Comparison of ENCODE assay signal across 28 cellular contexts in the genomic region with DNA sequence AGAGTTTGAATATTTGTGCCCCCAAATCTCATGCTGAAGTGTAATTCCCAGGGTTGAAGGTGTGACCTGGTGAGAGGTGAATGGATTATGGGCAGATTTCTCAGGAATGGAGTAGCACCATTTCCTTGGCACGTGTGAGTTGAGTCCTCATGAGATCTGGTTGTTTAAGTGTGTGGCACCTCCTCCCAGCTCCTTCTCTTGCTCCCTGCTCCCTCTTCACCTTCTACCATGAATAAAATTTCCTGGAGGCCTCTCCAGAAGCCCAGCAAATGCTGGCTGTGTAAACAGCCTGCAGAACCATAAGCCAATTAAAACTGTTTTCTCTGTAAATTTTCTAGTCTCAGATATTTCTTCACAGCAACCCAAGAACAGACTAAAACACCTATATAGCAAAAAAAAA. TPM values are rescaled to one million over a fixed set of nuclear protein-coding genes. Genes with fewer than 3 reads are reported as not detected.
DNase-seq lines count a peak whose midpoint lies in the region; ATAC-seq, FAIRE-seq and TF ChIP-seq lines count a peak whose summit lies in the region.
"Had no signal": no experiment of that assay in that cellular context is flagged by ENCODE, and none has a peak within 500 bp of the region (broad histone marks: within the 10 kb centered on the region; RNA-seq: fewer than 3 reads in every experiment).

No MANE protein-coding gene starts in this region.

- H3K14ac ChIP-seq in H1 (ENCODE audit: insufficient read length) = no peak overlapping the region

- H4K8ac ChIP-seq in H1 (ENCODE audit: extremely low read depth, insufficient read depth, low read length) = no peak overlapping the region

- TF ChIP-seq CTCF in H1 (IDR thresholded peaks at IDR 0.05; ENCODE audit: control extremely low read depth in 1 of 3, insufficient read depth in 1 of 3, low read depth in 1 of 3, low read length in 3 of 3) = no peak

- no peak for ATAC-seq in memory B cell (ENCODE audit: low read depth)
- ATAC-seq: A549, GM23338 had no signal

- no peak overlapping the region for H2BK20ac ChIP-seq in H1 (ENCODE audit: low read length)

- no peaks in the 10 kb centered on the region for H3K9me3 ChIP-seq in H1 (ENCODE audit: insufficient read depth in 2 of 2, low read depth in 1 of 2, low read length in 1 of 2)
- H3K9me3 ChIP-seq: A549; BE2C; BLaER1 treated with 17β-estradiol and CSF1 and Interleukin-3, amounts not matched to agents 10 nM and 100 nM; HAP-1 had no signal

- H3K9ac ChIP-seq in H1 (replicated peaks in 1 of 4; ENCODE audit: extremely low read depth in 1 of 4, low read depth in 3 of 4, low read length in 3 of 4) = no peak overlapping the region
- H3K9ac ChIP-seq: BLaER1 treated with 17β-estradiol and CSF1 and Interleukin-3, amounts not matched to agents 10 nM and 100 nM had no signal

- TF ChIP-seq POLR2A in H1 (IDR thresholded peaks at IDR 0.05; ENCODE audit: control extremely low read depth in 1 of 2, low read depth in 2 of 2, low read length in 2 of 2) = no peak

- DNase-seq in NCI-H82 (lab: John Stamatoyannopoulos, UW) (peak; percentile 5), NCI-H82 treated with DMSO at 0.1 percent for 48 hours (lab: John Stamatoyannopoulos, UW; ENCODE audit: unreplicated experiment) (no peak), H1 (ENCODE audit: low read depth in 1 of 2, low spot score in 2 of 2) (no peak), memory B cell (ENCODE audit: low spot score in 2 of 2) (no peak), NCI-H1105 treated with DMSO at 0.1 percent for 48 hours (lab: John Stamatoyannopoulos, UW) (no peak), SKM-1 treated with dmso at 0.1 percent for 144 hours (lab: John Stamatoyannopoulos, UW; ENCODE audit: unreplicated experiment) (no peak)
- no peak for DNase-seq in stimulated activated CD4-positive, alpha-beta T cell treated with anti-CD3 and anti-CD28 coated beads, Interleukin-2, amount 100 ng/mL, for 48 hours
- DNase-seq: 8988T; ACHN; AML-193; BE2C; CD4-positive, alpha-beta T cell; CD8-positive, alpha-beta memory T cell; DMS 273 treated with DMSO at 0.1 percent for 48 hours; DMS79 treated with DMSO at 0.1 percent for 48 hours; GF-D8; HFFc6 had no signal

- no peak overlapping the region for H2BK15ac ChIP-seq in H1 (ENCODE audit: low read length)

- H3K4me2 ChIP-seq in H1 (ENCODE audit: insufficient read depth in 1 of 2, low read depth in 2 of 2, low read length in 2 of 2) = no peak overlapping the region
- H3K4me2 ChIP-seq: A549, GM23338 had no signal

- no peak overlapping the region for H3K4me3 Mint-ChIP-seq in memory B cell
- H3K4me3 Mint-ChIP-seq: CD4-positive, alpha-beta T cell; CD8-positive, alpha-beta memory T cell; GM23338; HFFc6 had no signal

- H3K56ac ChIP-seq in H1 (replicated peaks; ENCODE audit: insufficient read length, low read depth, low read length) = no peak overlapping the region

- H2BK12ac ChIP-seq in H1 (ENCODE audit: low read depth, low read length) = no peak overlapping the region

- CTCF ChIA-PET in H1 (lab: Charles Lee; ENCODE audit: partially characterized antibody) = interaction anchor here (0.8 kb wide), 1 partner anchor 432 kb away, joined by 3 read pairs; no protein-coding TSS in a partner anchor

- no peak for TF ChIP-seq EP300 in H1 (IDR thresholded peaks at IDR 0.05; ENCODE audit: borderline replicate concordance in 1 of 2, low read depth in 2 of 2, low read length in 2 of 2)

- no peaks in the 10 kb centered on the region for H4K20me1 ChIP-seq in H1 (replicated peaks in 1 of 2; ENCODE audit: control insufficient read depth in 1 of 2, insufficient read depth in 2 of 2, low read length in 2 of 2)
- H4K20me1 ChIP-seq: BLaER1 treated with 17β-estradiol and CSF1 and Interleukin-3, amounts not matched to agents 10 nM and 100 nM had no signal

- H3K23ac ChIP-seq in H1 (ENCODE audit: insufficient read length) = no peak overlapping the region

- H3K9me3 Mint-ChIP-seq in memory B cell = no peaks in the 10 kb centered on the region
- H3K9me3 Mint-ChIP-seq: CD14-positive monocyte; CD4-positive, alpha-beta T cell; CD8-positive, alpha-beta memory T cell; GM23338; HFFc6 had no signal

- H2AK5ac ChIP-seq in H1 (ENCODE audit: low read depth, low read length) = no peak overlapping the region

- no peak overlapping the region for H2BK120ac ChIP-seq in H1 (replicated peaks; ENCODE audit: low read depth, low read length)

- H3K36me3 ChIP-seq in H1 (ENCODE audit: control insufficient read depth in 2 of 4, insufficient read depth in 4 of 4, low read length in 3 of 4) = no peaks in the 10 kb centered on the region
- H3K36me3 ChIP-seq: BE2C; BLaER1 treated with 17β-estradiol and CSF1 and Interleukin-3, amounts not matched to agents 10 nM and 100 nM; HAP-1 had no signal

- H3K18ac ChIP-seq in H1 (ENCODE audit: extremely low read depth, low read length) = no peak overlapping the region

- H3K27me3 Mint-ChIP-seq in memory B cell = peaks cover 2% of the 10 kb centered on the region
- H3K27me3 Mint-ChIP-seq: CD4-positive, alpha-beta T cell had no signal

- H3K4me3 ChIP-seq in H1 (ENCODE audit: extremely low read depth in 1 of 4, insufficient read depth in 2 of 4, low read depth in 3 of 4, low read length in 4 of 4) = no peak overlapping the region
- H3K4me3 ChIP-seq: A549; BLaER1 treated with 17β-estradiol and CSF1 and Interleukin-3, amounts not matched to agents 10 nM and 100 nM; GM23338; HAP-1 had no signal

- no peak overlapping the region for H2BK5ac ChIP-seq in H1 (ENCODE audit: low read depth, low read length)

- no peaks in the 10 kb centered on the region for H3K27me3 ChIP-seq in H1 (replicated peaks in 1 of 4; ENCODE audit: control insufficient read depth in 3 of 4, extremely low read depth in 1 of 4, insufficient read depth in 3 of 4, low read length in 3 of 4)
- H3K27me3 ChIP-seq: BE2C had no signal

- H3K79me1 ChIP-seq in H1 (ENCODE audit: low read depth, low read length) = no peaks in the 10 kb centered on the region

- no peaks in the 10 kb centered on the region for H3K23me2 ChIP-seq in H1 (ENCODE audit: low read depth, low read length)

- peaks cover 2% of the 10 kb centered on the region for H3K4me1 Mint-ChIP-seq in memory B cell
- H3K4me1 Mint-ChIP-seq: GM23338 had no signal

- no peak overlapping the region for H4K5ac ChIP-seq in H1 (ENCODE audit: insufficient read length, low read depth, low read length)

- H3K36me3 Mint-ChIP-seq in memory B cell = no peaks in the 10 kb centered on the region
- H3K36me3 Mint-ChIP-seq: CD14-positive monocyte had no signal

- no peak for FAIRE-seq in H1 (lab: Jason Lieb, UNC)
- FAIRE-seq: A549, D721Med, GM12891, GM18507, H54 had no signal

- WGBS in H1 (ENCODE audit: extremely low coverage in 1 of 2, insufficient coverage in 1 of 2, insufficient read length in 1 of 2, insufficient replicate concordance in 2 of 2, low coverage in 1 of 2, low lambda C conversion rate in 2 of 2, missing lambda C conversion rate in 1 of 2), 2 experiments = 67% methylated on average over 1 of the region's 1 CpG; no CpG with 5 or more reads in 1 of the 2 experiments

- POLR2A ChIA-PET in H1 (lab: Charles Lee; ENCODE audit: partially characterized antibody) = no interaction called here

- no peak overlapping the region for H4K91ac ChIP-seq in H1 (replicated peaks; ENCODE audit: insufficient read length, low read length)

- H2AFZ ChIP-seq in H1 (ENCODE audit: low read length) = peak overlapping the region; percentile 57; the same call in 1 of the 2 replicates
- H2AFZ ChIP-seq: GM23338 had no signal

- H3K4ac ChIP-seq in H1 (replicated peaks; ENCODE audit: insufficient read length, low read depth, low read length) = no peak overlapping the region

- no peaks in the 10 kb centered on the region for H3K4me1 ChIP-seq in H1 (replicated peaks in 1 of 4; ENCODE audit: control insufficient read depth in 3 of 4, insufficient read depth in 4 of 4, low read length in 3 of 4)
- H3K4me1 ChIP-seq: HAP-1 had no signal

- H3K79me2 ChIP-seq in H1 (ENCODE audit: control insufficient read depth in 1 of 2, insufficient read depth in 2 of 2, low read length in 2 of 2) = no peaks in the 10 kb centered on the region

- no peak for TF ChIP-seq RAD21 in H1 (IDR thresholded peaks at IDR 0.05 in 1 of 2, conservative IDR thresholded peaks at IDR 0.05 in 1 of 2; ENCODE audit: low read depth in 2 of 2, low read length in 2 of 2)

- peak overlapping the region; percentile 31 for H3K27ac Mint-ChIP-seq in memory B cell
- H3K27ac Mint-ChIP-seq: CD14-positive monocyte; CD4-positive, alpha-beta T cell; GM23338; HFFc6 had no signal

- H3K27ac ChIP-seq in H1 (ENCODE audit: low read depth, low read length) = no peak overlapping the region

TF ChIP-seq in H1, 55 proteins besides CTCF, POLR2A, EP300 and RAD21 (continues in another document):
- TF ChIP-seq CHD1 (IDR thresholded peaks at IDR 0.05; ENCODE audit: low read depth, low read length) (no peak), CTBP2 (IDR thresholded peaks at IDR 0.05; ENCODE audit: borderline replicate concordance, insufficient read depth, insufficient read length, low read length) (no peak), SUZ12 (IDR thresholded peaks at IDR 0.05; ENCODE audit: low read length) (no peak), CBX5 (IDR thresholded peaks at IDR 0.05; ENCODE audit: low read depth, low read length) (no peak), SP4 (IDR thresholded peaks at IDR 0.05; ENCODE audit: low read length) (no peak)
- TF ChIP-seq, protein P1, sequence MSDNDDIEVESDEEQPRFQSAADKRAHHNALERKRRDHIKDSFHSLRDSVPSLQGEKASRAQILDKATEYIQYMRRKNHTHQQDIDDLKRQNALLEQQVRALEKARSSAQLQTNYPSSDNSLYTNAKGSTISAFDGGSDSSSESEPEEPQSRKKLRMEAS (IDR thresholded peaks at IDR 0.05) = no peak

RNA-seq across cellular contexts. Expression of a gene that starts 12.6 kb away (rescaled TPM):
- not detected in 2 replicates for total RNA-seq in H1 (2021; fragmentation: NEBNext Ultra II Directional; extraction: Animal tissue kit (Norgen Biotek cat#: 25700))
- not detected in 2 replicates for polyA plus RNA-seq in H1 (2011; rRNA removed)
- polyA plus RNA-seq in H1 (2011; cell fraction: cytosol; rRNA removed) = 0.30 TPM
- polyA plus RNA-seq in H1 (2011; cell fraction: nucleus; rRNA removed) = not detected
- polyA plus RNA-seq in H1 (2012, experiment 1 of 2) = not detected in 4 replicates
- not detected for polyA plus RNA-seq in H1 (2012, experiment 2 of 2)
- not detected for polyA plus RNA-seq in H1 (2013, experiment 1 of 2)
- not detected for polyA plus RNA-seq in H1 (2013, experiment 2 of 2)
- polyA minus RNA-seq in H1 (2011; rRNA and poly(A)+ RNA removed) = not detected in 2 replicates
- not detected for polyA minus RNA-seq in H1 (2011; cell fraction: cytosol; rRNA and poly(A)+ RNA removed)
- not detected for polyA minus RNA-seq in H1 (2011; cell fraction: nucleus; rRNA and poly(A)+ RNA removed)
- total RNA-seq: CD4-positive, alpha-beta T cell; CD8-positive, alpha-beta memory T cell; Daoy; G401; GM23338; HFFc6 had no signal
- polyA plus RNA-seq: CD14-positive monocyte; CD8-positive, alpha-beta memory T cell; GM23338 had no signal

RNA-seq across cellular contexts. Expression of a gene that starts 49.9 kb away (rescaled TPM):
- total RNA-seq in H1 (2021; fragmentation: NEBNext Ultra II Directional; extraction: Animal tissue kit (Norgen Biotek cat#: 25700)) = 3.1 and 4.2 TPM in 2 replicates
- polyA plus RNA-seq in H1 (2011; rRNA removed) = 0.33 and 0.62 TPM in 2 replicates
- polyA plus RNA-seq in H1 (2011; cell fraction: cytosol; rRNA removed) = 1.8 TPM
- polyA plus RNA-seq in H1 (2011; cell fraction: nucleus; rRNA removed) = 1.2 TPM
- polyA plus RNA-seq in H1 (2012, experiment 1 of 2) = 1.9 to 4.3 TPM (median 2.5 TPM) in 4 replicates
- not detected for polyA plus RNA-seq in H1 (2012, experiment 2 of 2)
- 2.3 TPM for polyA plus RNA-seq in H1 (2013, experiment 1 of 2)
- 2.0 TPM for polyA plus RNA-seq in H1 (2013, experiment 2 of 2)
- polyA minus RNA-seq in H1 (2011; rRNA and poly(A)+ RNA removed) = 1.6 TPM in 2 replicates
- polyA minus RNA-seq in H1 (2011; cell fraction: cytosol; rRNA and poly(A)+ RNA removed) = 1.7 TPM
- polyA minus RNA-seq in H1 (2011; cell fraction: nucleus; rRNA and poly(A)+ RNA removed) = 6.0 TPM
